ENCODE assay signal across 3 cellular contexts in genomic region chr19:38267780-38268430, GRCh38.
TF ChIP-seq lines count a peak whose summit lies in the region.

No MANE protein-coding gene starts in this region.

TF ChIP-seq in IMR-90, 13 proteins besides CTCF, POLR2A, EP300 and RAD21:
- TF ChIP-seq RCOR1 (IDR thresholded peaks at IDR 0.05; ENCODE audit: insufficient replicate concordance, low read length), result no peak
- no peak for TF ChIP-seq CEBPB (IDR thresholded peaks at IDR 0.05; ENCODE audit: low read depth, low read length)
- no peak for TF ChIP-seq CHD1 (IDR thresholded peaks at IDR 0.05; ENCODE audit: low read depth, low read length)
- TF ChIP-seq, protein P1, sequence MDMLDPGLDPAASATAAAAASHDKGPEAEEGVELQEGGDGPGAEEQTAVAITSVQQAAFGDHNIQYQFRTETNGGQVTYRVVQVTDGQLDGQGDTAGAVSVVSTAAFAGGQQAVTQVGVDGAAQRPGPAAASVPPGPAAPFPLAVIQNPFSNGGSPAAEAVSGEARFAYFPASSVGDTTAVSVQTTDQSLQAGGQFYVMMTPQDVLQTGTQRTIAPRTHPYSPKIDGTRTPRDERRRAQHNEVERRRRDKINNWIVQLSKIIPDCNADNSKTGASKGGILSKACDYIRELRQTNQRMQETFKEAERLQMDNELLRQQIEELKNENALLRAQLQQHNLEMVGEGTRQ (IDR thresholded peaks at IDR 0.05; ENCODE audit: low read depth, low read length), result no peak
- no peak for TF ChIP-seq SMC3 (IDR thresholded peaks at IDR 0.05; ENCODE audit: low read depth, low read length)
- no peak for TF ChIP-seq ELK1 (IDR thresholded peaks at IDR 0.05; ENCODE audit: borderline replicate concordance, low read depth, low read length)
- no peak for TF ChIP-seq NFE2L2 (IDR thresholded peaks at IDR 0.05; ENCODE audit: low read depth, low read length)
- no peak for TF ChIP-seq BHLHE40 (IDR thresholded peaks at IDR 0.05; ENCODE audit: low read depth, low read length)
- no peak for TF ChIP-seq RFX5 (IDR thresholded peaks at IDR 0.05; ENCODE audit: low read depth, low read length)
- TF ChIP-seq MXI1 (IDR thresholded peaks at IDR 0.05; ENCODE audit: borderline replicate concordance, low read depth, low read length), result no peak
- TF ChIP-seq MAZ (IDR thresholded peaks at IDR 0.05; ENCODE audit: borderline replicate concordance, low read depth, low read length), result no peak
- no peak for TF ChIP-seq MAFK (IDR thresholded peaks at IDR 0.05; ENCODE audit: low read depth, low read length)
- no peak for TF ChIP-seq FOS (IDR thresholded peaks at IDR 0.05; ENCODE audit: low read depth, low read length)

TF ChIP-seq in HepG2, 621 proteins besides CTCF, POLR2A, EP300 and RAD21:
- TF ChIP-seq CEBPG (CRISPR knock-in tag; IDR thresholded peaks at IDR 0.05) (no peak), ZNF138 (CRISPR knock-in tag; IDR thresholded peaks at IDR 0.05; ENCODE audit: low read depth) (no peak), ZNF230 (CRISPR knock-in tag; IDR thresholded peaks at IDR 0.05) (no peak), ZBTB38 (CRISPR knock-in tag; IDR thresholded peaks at IDR 0.05) (no peak), ATF1 (CRISPR knock-in tag; IDR thresholded peaks at IDR 0.05) (no peak), SIX4 (CRISPR knock-in tag; IDR thresholded peaks at IDR 0.05) (no peak), FLYWCH1 (CRISPR knock-in tag; IDR thresholded peaks at IDR 0.05) (no peak), NKX3-1 (CRISPR knock-in tag; IDR thresholded peaks at IDR 0.05) (no peak), KAT7 (CRISPR knock-in tag; IDR thresholded peaks at IDR 0.05; ENCODE audit: borderline replicate concordance) (no peak), ZNF546 (CRISPR knock-in tag; conservative IDR thresholded peaks at IDR 0.05) (no peak), HNRNPK (IDR thresholded peaks at IDR 0.05; ENCODE audit: low read depth, low read length, poor library complexity, severe bottlenecking) (no peak), RBAK (CRISPR knock-in tag; IDR thresholded peaks at IDR 0.05) (no peak), PATZ1 (CRISPR knock-in tag; IDR thresholded peaks at IDR 0.05) (no peak)
TF ChIP-seq in HepG2: peak in this region for 0.

TF ChIP-seq in GM12891, 5 proteins besides CTCF, POLR2A, EP300 and RAD21:
- TF ChIP-seq PAX5 (IDR thresholded peaks at IDR 0.05; ENCODE audit: insufficient read depth, low read length, severe bottlenecking) (no peak), POU2F2 (IDR thresholded peaks at IDR 0.05; ENCODE audit: low read depth, low read length) (no peak), POLR2AphosphoS5 (IDR thresholded peaks at IDR 0.05; ENCODE audit: low read depth, low read length) (no peak), SPI1 (IDR thresholded peaks at IDR 0.05; ENCODE audit: low read depth, low read length) (no peak), TAF1 (IDR thresholded peaks at IDR 0.05; ENCODE audit: low read depth, low read length) (no peak)
